ENCODE assay signal across 10 cellular contexts in the genomic region with DNA sequence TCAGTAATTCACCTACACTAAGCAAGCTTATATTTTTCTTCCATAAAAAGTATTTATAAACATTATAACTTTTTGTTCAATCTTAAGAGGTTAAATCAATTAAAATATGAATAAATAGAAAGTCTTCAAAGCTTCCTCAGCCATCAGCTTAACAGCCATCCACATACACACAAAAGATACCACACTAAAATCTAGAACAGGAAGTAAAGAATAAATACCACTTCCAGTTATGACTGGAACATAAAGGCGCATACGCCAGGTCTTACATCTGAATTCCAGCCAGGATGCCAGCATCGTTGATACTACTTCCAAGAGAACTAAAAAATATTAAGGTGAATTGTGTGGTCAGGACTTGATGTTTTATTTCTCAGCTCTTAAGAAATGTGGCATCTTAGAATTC. TPM values are rescaled to one million over a fixed set of nuclear protein-coding genes. Genes with fewer than 3 reads are reported as not detected.
DNase-seq lines count a peak whose midpoint lies in the region; ATAC-seq lines count a peak whose summit lies in the region.
"Had no signal": no experiment of that assay in that cellular context is flagged by ENCODE, and none has a peak within 500 bp of the region (broad histone marks: within the 10 kb centered on the region; RNA-seq: fewer than 3 reads in every experiment).

No MANE protein-coding gene starts in this region.

- H3K27me3 Mint-ChIP-seq in activated T-helper 17 cell treated with anti-CD3 and anti-CD28 coated beads, Interleukin-2, amount 50 U/mL, for 72 hours, result peaks cover 25% of the 10 kb centered on the region

- no peak overlapping the region for H3K27ac Mint-ChIP-seq in activated T-helper 17 cell treated with anti-CD3 and anti-CD28 coated beads, Interleukin-2, amount 50 U/mL, for 72 hours

- no peak overlapping the region for H3K4me3 Mint-ChIP-seq in activated T-helper 17 cell treated with anti-CD3 and anti-CD28 coated beads, Interleukin-2, amount 50 U/mL, for 72 hours

- H3K4me1 Mint-ChIP-seq in activated T-helper 17 cell treated with anti-CD3 and anti-CD28 coated beads, Interleukin-2, amount 50 U/mL, for 72 hours, result peaks cover 5% of the 10 kb centered on the region

- ATAC-seq in GM18907 (IDR thresholded peaks at IDR 0.05; ENCODE audit: unreplicated experiment), result peak; percentile 70
- ATAC-seq in GM21717 (IDR thresholded peaks at IDR 0.05; ENCODE audit: unreplicated experiment), result peak; percentile 68
- peak; percentile 90 for ATAC-seq in HG03378 (IDR thresholded peaks at IDR 0.05; ENCODE audit: unreplicated experiment)
- ATAC-seq in activated T-helper 17 cell treated with anti-CD3 and anti-CD28 coated beads, Interleukin-2, amount 50 U/mL, for 72 hours (replicated peaks), result peak; percentile 69
- ATAC-seq: HepG2 had no signal

- DNase-seq in H4 (ENCODE audit: low spot score), result no peak
- no peak for DNase-seq in stimulated activated naive CD4-positive, alpha-beta T cell treated with Interleukin-2 at 50 U/mL for 16 hours (lab: John Stamatoyannopoulos, UW)
- DNase-seq in pons (ENCODE audit: low spot score), result no peak
- DNase-seq in islet precursor cell, result no peak

- H3K9me3 Mint-ChIP-seq in activated T-helper 17 cell treated with anti-CD3 and anti-CD28 coated beads, Interleukin-2, amount 50 U/mL, for 72 hours, result no peaks in the 10 kb centered on the region

- H3K36me3 Mint-ChIP-seq in activated T-helper 17 cell treated with anti-CD3 and anti-CD28 coated beads, Interleukin-2, amount 50 U/mL, for 72 hours (ENCODE audit: low read depth), result no peaks in the 10 kb centered on the region

RNA-seq across cellular contexts. Expression of a gene that starts 17.0 kb away (rescaled TPM):
- total RNA-seq in activated T-helper 17 cell treated with anti-CD3 and anti-CD28 coated beads, Interleukin-2, amount 50 U/mL, for 72 hours, result not detected
- total RNA-seq in H4 (2014; rRNA removed; shearing (Covaris generic)), result 18.4 and 23.3 TPM in 2 replicates
- total RNA-seq: smooth muscle cell had no signal

Comparison
In these comparisons a context has a peak if more than half of its experiments do, and no peak if none do; other contexts are left out.
1. RNA of a gene that starts 17.0 kb away (total RNA-seq): 18.4 to 23.3 TPM in H4; not detected in activated T-helper 17 cell treated with anti-CD3 and anti-CD28 coated beads, Interleukin-2, amount 50 U/mL, for 72 hours; every median in the first group is over 10 times any median in the second.
2. Peak in every context shown above with its lines, with median percentiles within 50 percentile points of each other: ATAC-seq.